16 cellular contexts compared by ENCODE assay signal in the genomic region with DNA sequence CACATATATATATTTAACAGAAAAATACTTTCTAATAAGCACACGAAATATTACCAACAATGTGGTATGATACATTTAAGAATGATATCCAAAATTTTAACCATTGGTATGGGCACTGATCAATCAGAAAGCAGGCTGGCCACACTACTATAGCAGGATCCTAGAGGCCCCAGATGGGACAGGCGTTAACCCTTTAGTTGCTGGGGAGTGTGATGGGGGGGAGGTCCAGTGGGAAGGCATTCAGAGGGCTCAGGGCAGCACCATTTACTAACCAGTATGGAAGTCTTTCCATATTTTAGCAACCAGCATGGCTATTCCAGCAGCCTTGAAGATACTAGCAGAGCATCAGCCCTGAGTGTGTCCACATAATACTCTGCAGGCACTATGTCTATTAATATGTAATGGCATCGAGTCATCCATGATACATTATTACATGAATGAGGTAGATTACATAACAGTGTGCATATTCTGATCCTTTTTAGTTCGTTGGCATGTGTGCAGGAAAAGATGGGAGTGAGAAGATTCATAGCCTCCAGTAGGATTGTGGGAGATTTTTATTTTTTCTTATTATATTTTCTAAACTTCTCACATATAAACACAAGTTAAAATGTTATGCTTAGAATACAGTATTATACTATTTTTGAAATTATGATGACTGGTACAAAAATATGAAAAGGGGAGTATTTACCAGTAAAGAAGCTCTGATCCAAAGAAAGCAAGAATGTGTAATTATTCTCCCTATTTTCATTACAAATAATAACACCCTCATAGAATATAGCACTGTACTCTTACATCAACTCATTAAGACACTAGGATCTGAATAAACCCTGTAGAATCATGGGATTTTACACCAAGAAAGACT.
DNase-seq lines count a peak whose midpoint lies in the region; ATAC-seq and TF ChIP-seq lines count a peak whose summit lies in the region.
"Had no signal": no experiment of that assay in that cellular context is flagged by ENCODE, and none has a peak within 500 bp of the region (broad histone marks: within the 10 kb centered on the region; RNA-seq: fewer than 3 reads in every experiment).

No MANE protein-coding gene starts in this region.

- H3K27ac ChIP-seq in RWPE2 (ENCODE audit: poor library complexity, severe bottlenecking) (no peak overlapping the region), neuronal stem cell (replicated peaks; ENCODE audit: low read length) (no peak overlapping the region), Peyer's patch (no peak overlapping the region)

- H3K18ac ChIP-seq in neuronal stem cell (ENCODE audit: low read length), result no peak overlapping the region

- H3K4me3 ChIP-seq in RWPE2 (ENCODE audit: severe bottlenecking) (no peak overlapping the region), fibroblast of mammary gland (ENCODE audit: control insufficient read depth, low read depth, low read length) (no peak overlapping the region), neuronal stem cell (ENCODE audit: low read length in 2 of 2) (no peak overlapping the region), Peyer's patch (no peak overlapping the region)
- H3K4me3 ChIP-seq: GM12878 had no signal

- DNase-seq in ELR (ENCODE audit: low read depth), result peak; percentile 22
- no peak for DNase-seq in RWPE2 (ENCODE audit: low spot score)
- peak; percentile 22 for DNase-seq in fibroblast of mammary gland (ENCODE audit: low read depth)
- DNase-seq in neuronal stem cell (ENCODE audit: low spot score), result no peak
- DNase-seq in NCI-H2107 (lab: John Stamatoyannopoulos, UW), result no peak
- no peak for DNase-seq in Peyer's patch
- no peak for DNase-seq in SW 1271 (lab: John Stamatoyannopoulos, UW)
- DNase-seq: CD4-positive, CD25-positive, alpha-beta regulatory T cell; HFFc6; NCI-H1436; NCI-H2029; NCI-H2171 treated with DMSO at 0.1 percent for 48 hours; NCI-H446 had no signal

- H3K79me1 ChIP-seq in neuronal stem cell (ENCODE audit: low read depth, low read length), result no peaks in the 10 kb centered on the region

- no peak overlapping the region for H3K4ac ChIP-seq in neuronal stem cell (ENCODE audit: low read length)

- H3K14ac ChIP-seq in neuronal stem cell (ENCODE audit: low read length), result no peak overlapping the region

- no peak overlapping the region for H4K91ac ChIP-seq in neuronal stem cell (ENCODE audit: low read depth, low read length, poor library complexity)

- H2BK120ac ChIP-seq in neuronal stem cell (ENCODE audit: low read depth, low read length), result no peak overlapping the region

- no peak overlapping the region for H2AFZ ChIP-seq in neuronal stem cell (ENCODE audit: low read length)

- H3K4me1 ChIP-seq in RWPE2 (ENCODE audit: insufficient read depth, poor library complexity, severe bottlenecking), result peaks cover 8% of the 10 kb centered on the region
- peaks cover 1 to 15% of the 10 kb centered on the region in 2 donors for H3K4me1 ChIP-seq in neuronal stem cell (ENCODE audit: control insufficient read depth in 2 of 2, insufficient read depth in 1 of 2, low read depth in 1 of 2, low read length in 2 of 2)
- H3K4me1 ChIP-seq in Peyer's patch, result no peaks in the 10 kb centered on the region

- no peak overlapping the region for H2BK5ac ChIP-seq in neuronal stem cell (ENCODE audit: low read length)

- peak; percentile 35; the same call in 2 of the 3 replicates for ATAC-seq in RWPE2 (ENCODE audit: low read depth)
- ATAC-seq: GM12878, Panc1, Right ventricle myocardium inferior had no signal

- no peak overlapping the region for H3K9ac ChIP-seq in neuronal stem cell (ENCODE audit: low read depth, low read length, poor library complexity)

- H3K9me3 ChIP-seq in RWPE2 (ENCODE audit: severe bottlenecking), result no peaks in the 10 kb centered on the region
- H3K9me3 ChIP-seq in neuronal stem cell (replicated peaks in 1 of 2; ENCODE audit: control insufficient read depth in 2 of 2, insufficient read depth in 1 of 2, low read depth in 1 of 2, low read length in 2 of 2), result no peaks in the 10 kb centered on the region
- H3K9me3 ChIP-seq in Peyer's patch, result no peaks in the 10 kb centered on the region

- TF ChIP-seq CTCF in RWPE2 (IDR thresholded peaks at IDR 0.05; ENCODE audit: poor library complexity, severe bottlenecking) (no peak), fibroblast of mammary gland (conservative IDR thresholded peaks at IDR 0.05; ENCODE audit: control insufficient read depth, insufficient read depth, low read depth, low read length) (no peak), Peyer's patch (IDR thresholded peaks at IDR 0.05) (no peak)

- WGBS in neuronal stem cell (ENCODE audit: extremely low coverage in 2 of 2, insufficient read length in 2 of 2, insufficient replicate concordance in 1 of 2), 2 donors, result no CpG with 5 or more reads among the region's 4 CpGs

- no peak overlapping the region for H4K8ac ChIP-seq in neuronal stem cell (ENCODE audit: low read depth, low read length)

- no peak overlapping the region for H2AK5ac ChIP-seq in neuronal stem cell (ENCODE audit: low read depth, low read length)

- no peak overlapping the region for H2BK15ac ChIP-seq in neuronal stem cell (ENCODE audit: low read length)

- TF ChIP-seq POLR2A in Peyer's patch (IDR thresholded peaks at IDR 0.05), result no peak

- H2BK12ac ChIP-seq in neuronal stem cell (ENCODE audit: low read length), result no peak overlapping the region

- H3K23ac ChIP-seq in neuronal stem cell (ENCODE audit: low read depth, low read length, poor library complexity), result no peak overlapping the region

- no peaks in the 10 kb centered on the region for H3K27me3 ChIP-seq in RWPE2 (ENCODE audit: insufficient read depth, poor library complexity, severe bottlenecking)
- H3K27me3 ChIP-seq in neuronal stem cell (ENCODE audit: control insufficient read depth in 3 of 3, insufficient read depth in 3 of 3, low read depth in 1 of 3, low read length in 3 of 3), result no peaks in the 10 kb centered on the region
- H3K27me3 ChIP-seq in Peyer's patch, result no peaks in the 10 kb centered on the region

- H3K36me3 ChIP-seq in RWPE2 (ENCODE audit: low read depth), result no peaks in the 10 kb centered on the region; the same call in 1 of the 2 replicates
- peaks cover 0 to 18% of the 10 kb centered on the region in 2 donors for H3K36me3 ChIP-seq in neuronal stem cell (replicated peaks in 1 of 2; ENCODE audit: control insufficient read depth in 2 of 2, insufficient read depth in 2 of 2, low read length in 2 of 2)
- peaks cover 0 to 7% (median 0%) of the 10 kb centered on the region in 3 donors for H3K36me3 ChIP-seq in Peyer's patch

- peak overlapping the region; percentile 23 for H3K4me2 ChIP-seq in neuronal stem cell (ENCODE audit: insufficient read depth, low read length, poor library complexity, severe bottlenecking)

Comparison
In these comparisons a context has a peak if more than half of its experiments do, and no peak if none do; other contexts are left out.
1. DNase-seq: peak in ELR (single experiment) and fibroblast of mammary gland (single experiment); none in RWPE2 (single experiment), neuronal stem cell (single experiment), NCI-H2107 (single experiment), Peyer's patch (0 of 3) and SW 1271 (0 of 2).